ENCODE assay signal across 1 cellular context in genomic region chr4:87844476-87844875, GRCh38.
TF ChIP-seq lines count a peak whose summit lies in the region.

No MANE protein-coding gene starts in this region.

TF ChIP-seq in endothelial cell of umbilical vein, 7 proteins besides CTCF, POLR2A, EP300 and RAD21:
- TF ChIP-seq JUN (IDR thresholded peaks at IDR 0.05; ENCODE audit: borderline replicate concordance, insufficient read depth, insufficient read length, low read depth), result peak; percentile 24
- no peak for TF ChIP-seq MYC (IDR thresholded peaks at IDR 0.05; ENCODE audit: low read depth, low read length)
- TF ChIP-seq GATA2 (IDR thresholded peaks at IDR 0.05; ENCODE audit: insufficient read depth, insufficient read length, low read depth, low read length), result no peak
- no peak for TF ChIP-seq FOS (IDR thresholded peaks at IDR 0.05; ENCODE audit: borderline replicate concordance, insufficient read depth, low read length)
